ENCODE assay signal across 8 cellular contexts in the genomic region with DNA sequence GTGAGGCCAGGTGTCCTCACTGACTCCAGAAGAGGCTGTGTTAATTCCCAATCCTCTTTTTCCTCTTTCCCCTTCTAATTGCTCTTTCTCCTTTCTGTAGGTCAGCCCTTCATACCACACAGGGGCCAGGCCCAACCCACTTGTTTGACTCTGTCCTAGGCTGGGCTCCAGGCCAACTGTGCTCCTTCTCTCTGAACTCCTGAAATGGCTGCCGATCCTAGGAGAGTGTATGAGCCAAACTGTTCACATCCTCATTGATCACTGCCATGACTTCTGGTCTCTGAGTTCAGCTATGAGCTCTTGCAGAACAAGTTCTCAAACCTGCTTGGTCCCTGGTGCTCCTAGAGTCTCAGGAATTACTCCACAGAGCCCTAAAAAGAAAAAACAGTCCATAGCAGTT.
A peak's percentile ranks its signal among the peaks of the same experiment; 100 is the strongest.
DNase-seq lines count a peak whose midpoint lies in the region; ATAC-seq and TF ChIP-seq lines count a peak whose summit lies in the region.

No MANE protein-coding gene starts in this region.

- H3K27ac ChIP-seq in C4-2B (peak overlapping the region; percentile 53), muscle layer of colon (ENCODE audit: low read depth, low read length) (peak overlapping the region; percentile 17)

- ATAC-seq in HG03108 (IDR thresholded peaks at IDR 0.05; ENCODE audit: unreplicated experiment), result no peak
- no peak for ATAC-seq in activated CD8-positive, alpha-beta memory T cell treated with anti-CD3 and anti-CD28 coated beads, Interleukin-2, amount 10 ng/mL, durations not matched to agents 7 days and 5 days

- H3K36me3 ChIP-seq in muscle layer of colon (ENCODE audit: insufficient read depth, low read length), result no peaks in the 10 kb centered on the region

- DNase-seq in NCI-H510A (lab: John Stamatoyannopoulos, UW) (peak; percentile 35), dermis blood vessel endothelial cell (peak; percentile 78), ecto neural progenitor cell (ENCODE audit: low spot score) (no peak), NCI-H2081 treated with DMSO at 0.1 percent for 48 hours (lab: John Stamatoyannopoulos, UW) (no peak)
- no peak for DNase-seq in activated CD8-positive, alpha-beta memory T cell treated with anti-CD3 and anti-CD28 coated beads, Interleukin-2, amount 10 ng/mL, durations not matched to agents 7 days and 5 days

- H3K4me1 ChIP-seq in muscle layer of colon (ENCODE audit: insufficient read depth, low read length), result peaks cover 15% of the 10 kb centered on the region

- CTCF ChIA-PET in activated CD8-positive, alpha-beta memory T cell treated with anti-CD3 and anti-CD28 coated beads, Interleukin-2, amount 10 ng/mL, durations not matched to agents 7 days and 5 days (lab: Charles Lee), result no interaction called here

- H3K36me3 Mint-ChIP-seq in activated CD8-positive, alpha-beta memory T cell treated with anti-CD3 and anti-CD28 coated beads, Interleukin-2, amount 10 ng/mL, durations not matched to agents 7 days and 5 days, result peaks cover 5% of the 10 kb centered on the region

- H3K27me3 Mint-ChIP-seq in activated CD8-positive, alpha-beta memory T cell treated with anti-CD3 and anti-CD28 coated beads, Interleukin-2, amount 10 ng/mL, durations not matched to agents 7 days and 5 days, result no peaks in the 10 kb centered on the region

- no peak for TF ChIP-seq CTCF in C4-2B (conservative IDR thresholded peaks at IDR 0.05)

- H3K9me3 ChIP-seq in muscle layer of colon (ENCODE audit: low read length), result no peaks in the 10 kb centered on the region

- H3K27me3 ChIP-seq in muscle layer of colon (ENCODE audit: control insufficient read depth in 1 of 2, insufficient read depth in 2 of 2, low read length in 2 of 2), result no peaks in the 10 kb centered on the region

- no peaks in the 10 kb centered on the region for H3K4me1 Mint-ChIP-seq in activated CD8-positive, alpha-beta memory T cell treated with anti-CD3 and anti-CD28 coated beads, Interleukin-2, amount 10 ng/mL, durations not matched to agents 7 days and 5 days

- H3K4me3 Mint-ChIP-seq in activated CD8-positive, alpha-beta memory T cell treated with anti-CD3 and anti-CD28 coated beads, Interleukin-2, amount 10 ng/mL, durations not matched to agents 7 days and 5 days, result no peak overlapping the region

- H3K27ac Mint-ChIP-seq in activated CD8-positive, alpha-beta memory T cell treated with anti-CD3 and anti-CD28 coated beads, Interleukin-2, amount 10 ng/mL, durations not matched to agents 7 days and 5 days, result no peak overlapping the region

- no peak overlapping the region for H3K4me3 ChIP-seq in muscle layer of colon (ENCODE audit: low read depth in 1 of 2, low read length in 2 of 2)

- H3K9me3 Mint-ChIP-seq in activated CD8-positive, alpha-beta memory T cell treated with anti-CD3 and anti-CD28 coated beads, Interleukin-2, amount 10 ng/mL, durations not matched to agents 7 days and 5 days (ENCODE audit: low read depth), result peaks cover 1% of the 10 kb centered on the region

- H3K9ac ChIP-seq in muscle layer of colon (ENCODE audit: low read length), result no peak overlapping the region

Comparison
In these comparisons a context has a peak if more than half of its experiments do, and no peak if none do; other contexts are left out.
1. DNase-seq: peak in NCI-H510A (single experiment) and dermis blood vessel endothelial cell (single experiment); none in activated CD8-positive, alpha-beta memory T cell treated with anti-CD3 and anti-CD28 coated beads, Interleukin-2, amount 10 ng/mL, durations not matched to agents 7 days and 5 days (single experiment), ecto neural progenitor cell (single experiment) and NCI-H2081 treated with DMSO at 0.1 percent for 48 hours (single experiment).